Comparison of ENCODE assay signal across 10 cellular contexts in genomic region chr17:2181206-2181983, GRCh38.
DNase-seq lines count a peak whose midpoint lies in the region; TF ChIP-seq lines count a peak whose summit lies in the region.
"Had no signal": no experiment of that assay in that cellular context is flagged by ENCODE, and none has a peak within 500 bp of the region (broad histone marks: within the 10 kb centered on the region; RNA-seq: fewer than 3 reads in every experiment).

No MANE protein-coding gene starts in this region.

- TF ChIP-seq POLR2A in suprapubic skin (IDR thresholded peaks at IDR 0.05): no peak

- no peak for TF ChIP-seq EP300 in suprapubic skin (IDR thresholded peaks at IDR 0.05)

- H3K27ac ChIP-seq in duodenal mucosa (ENCODE audit: low read depth, low read length) (peak overlapping the region; percentile 58), suprapubic skin (peak overlapping the region; percentile 31)

- DNase-seq in MG63 (peak; percentile 84), medulla oblongata (ENCODE audit: extremely low spot score) (peak; percentile 87), suprapubic skin (ENCODE audit: low spot score in 2 of 2) (no peak), HK-2 (ENCODE audit: unreplicated experiment) (no peak), MV-4-11 (lab: John Stamatoyannopoulos, UW) (no peak)
- no peak for DNase-seq in activated T-cell treated with anti-CD3 and anti-CD28 coated beads, Interleukin-2, amount 50 U/mL, for 1 hour
- no peak for DNase-seq in activated CD8-positive, alpha-beta memory T cell treated with anti-CD3 and anti-CD28 coated beads, Interleukin-2, amount 50 U/mL, for 48 hours
- DNase-seq: activated CD4-positive, alpha-beta memory T cell treated with anti-CD3 and anti-CD28 coated beads, Interleukin-2, amount 10 ng/mL, durations not matched to agents 7 days and 5 days had no signal

- H3K9ac ChIP-seq in duodenal mucosa (ENCODE audit: low read depth in 1 of 2, low read length in 2 of 2): peak overlapping the region; percentile 2 to 14

- WGBS in suprapubic skin: 65% methylated on average over 15 of the region's 15 CpGs

- no peaks in the 10 kb centered on the region for H3K27me3 ChIP-seq in MG63
- no peaks in the 10 kb centered on the region for H3K27me3 ChIP-seq in duodenal mucosa (ENCODE audit: control insufficient read depth in 1 of 2, insufficient read depth in 2 of 2, low read length in 2 of 2)
- no peaks in the 10 kb centered on the region for H3K27me3 ChIP-seq in suprapubic skin

- H3K4me1 ChIP-seq in duodenal mucosa (ENCODE audit: control insufficient read depth in 1 of 2, insufficient read depth in 2 of 2, low read length in 2 of 2) (peaks cover 36 to 43% of the 10 kb centered on the region in 2 donors), suprapubic skin (peaks cover 64% of the 10 kb centered on the region)

- H3K4me3 ChIP-seq in MG63 (no peak overlapping the region), duodenal mucosa (ENCODE audit: low read depth in 1 of 2, low read length in 2 of 2) (no peak overlapping the region), suprapubic skin (no peak overlapping the region)
- H3K4me3 ChIP-seq: K562 had no signal

- H3K9me3 ChIP-seq in MG63 (no peaks in the 10 kb centered on the region), duodenal mucosa (ENCODE audit: control insufficient read depth in 1 of 2, low read length in 2 of 2) (no peaks in the 10 kb centered on the region), suprapubic skin (no peaks in the 10 kb centered on the region)

- TF ChIP-seq CTCF in suprapubic skin (IDR thresholded peaks at IDR 0.05): no peak

- no peaks in the 10 kb centered on the region; the same call in 1 of the 2 replicates for H3K36me3 ChIP-seq in MG63
- H3K36me3 ChIP-seq in duodenal mucosa (ENCODE audit: control insufficient read depth in 1 of 2, insufficient read depth in 2 of 2, low read length in 2 of 2): peaks cover 2 to 52% of the 10 kb centered on the region in 2 donors
- peaks cover 19% of the 10 kb centered on the region for H3K36me3 ChIP-seq in suprapubic skin

Comparison
In these comparisons a context has a peak if more than half of its experiments do, and no peak if none do; other contexts are left out.
1. DNase-seq: peak in MG63 (single experiment) and medulla oblongata (single experiment); none in suprapubic skin (0 of 2), HK-2 (single experiment), activated T-cell treated with anti-CD3 and anti-CD28 coated beads, Interleukin-2, amount 50 U/mL, for 1 hour (single experiment), activated CD8-positive, alpha-beta memory T cell treated with anti-CD3 and anti-CD28 coated beads, Interleukin-2, amount 50 U/mL, for 48 hours (single experiment) and MV-4-11 (single experiment).